In genomic region chr10:5461201-5461585, GRCh38 we compare ENCODE assay signal across 17 cellular contexts. TPM values are rescaled to one million over a fixed set of nuclear protein-coding genes. Genes with fewer than 3 reads are reported as not detected.
DNase-seq lines count a peak whose midpoint lies in the region; ATAC-seq and TF ChIP-seq lines count a peak whose summit lies in the region.
"Had no signal": no experiment of that assay in that cellular context is flagged by ENCODE, and none has a peak within 500 bp of the region (broad histone marks: within the 10 kb centered on the region; RNA-seq: fewer than 3 reads in every experiment).

No MANE protein-coding gene starts in this region.

- H3K79me2 ChIP-seq in DND-41 (ENCODE audit: insufficient read depth, low read length) (no peaks in the 10 kb centered on the region), smooth muscle cell (ENCODE audit: low read depth) (peaks cover 6% of the 10 kb centered on the region)

- peaks cover 0 to 22% (median 18%) of the 10 kb centered on the region in 5 donors for H3K36me3 Mint-ChIP-seq in naive thymus-derived CD4-positive, alpha-beta T cell

- H3K4me1 ChIP-seq in DND-41 (ENCODE audit: insufficient read depth, low read length) (no peaks in the 10 kb centered on the region), RWPE2 (ENCODE audit: insufficient read depth, poor library complexity, severe bottlenecking) (peaks cover 13% of the 10 kb centered on the region), smooth muscle cell (ENCODE audit: low read depth) (peaks cover 13% of the 10 kb centered on the region), spleen (peaks cover 0 to 13% (median 2%) of the 10 kb centered on the region in 6 donors)
- H3K4me1 ChIP-seq in naive thymus-derived CD4-positive, alpha-beta T cell (ENCODE audit: control insufficient read depth in 2 of 2, insufficient read depth in 2 of 2, low read length in 2 of 2), result peaks cover 0 to 10% of the 10 kb centered on the region in 2 donors

- peaks cover 0 to 2% (median 0%) of the 10 kb centered on the region in 5 donors for H3K27me3 Mint-ChIP-seq in naive thymus-derived CD4-positive, alpha-beta T cell

- H3K9me3 Mint-ChIP-seq in naive thymus-derived CD4-positive, alpha-beta T cell, result no peaks in the 10 kb centered on the region

- H3K27me3 ChIP-seq in DND-41 (ENCODE audit: insufficient read depth, low read length, poor library complexity) (no peaks in the 10 kb centered on the region), RWPE2 (ENCODE audit: insufficient read depth, poor library complexity, severe bottlenecking) (no peaks in the 10 kb centered on the region), smooth muscle cell (ENCODE audit: low read depth) (no peaks in the 10 kb centered on the region), spleen (replicated peaks in 1 of 7) (no peaks in the 10 kb centered on the region)
- H3K27me3 ChIP-seq in naive thymus-derived CD4-positive, alpha-beta T cell (ENCODE audit: control insufficient read depth in 2 of 2, insufficient read depth in 2 of 2, low read length in 2 of 2), result no peaks in the 10 kb centered on the region

- H3K4me2 ChIP-seq in DND-41 (ENCODE audit: insufficient read depth, low read length), result no peak overlapping the region
- peak overlapping the region; percentile 69 for H3K4me2 ChIP-seq in smooth muscle cell
- H3K4me2 ChIP-seq: SK-N-SH had no signal

- TF ChIP-seq CTCF in DND-41 (IDR thresholded peaks at IDR 0.05; ENCODE audit: borderline replicate concordance, extremely low read depth, low read length, poor library complexity, severe bottlenecking) (no peak), RWPE2 (IDR thresholded peaks at IDR 0.05; ENCODE audit: poor library complexity, severe bottlenecking) (no peak), smooth muscle cell (IDR thresholded peaks at IDR 0.05; ENCODE audit: borderline replicate concordance, insufficient read depth, poor library complexity, severe bottlenecking) (no peak), GM10248 (IDR thresholded peaks at IDR 0.05; ENCODE audit: control extremely low read depth, extremely low read depth, low read depth, missing control alignments) (no peak), spleen (IDR thresholded peaks at IDR 0.05 in 8 of 11, conservative IDR thresholded peaks at IDR 0.05 in 3 of 11) (no peak)

- no peaks in the 10 kb centered on the region for H3K9me3 ChIP-seq in DND-41 (ENCODE audit: insufficient read depth, low read length, severe bottlenecking)
- H3K9me3 ChIP-seq in RWPE2 (ENCODE audit: severe bottlenecking), result no peaks in the 10 kb centered on the region
- no peaks in the 10 kb centered on the region for H3K9me3 ChIP-seq in smooth muscle cell (replicated peaks; ENCODE audit: low read depth)
- H3K9me3 ChIP-seq in spleen, result no peaks in the 10 kb centered on the region
- H3K9me3 ChIP-seq in naive thymus-derived CD4-positive, alpha-beta T cell (ENCODE audit: control insufficient read depth in 2 of 3, low read length in 3 of 3), result no peaks in the 10 kb centered on the region
- H3K9me3 ChIP-seq: SK-N-SH had no signal

- CTCF ChIA-PET in GM10248 (lab: Yijun Ruan, JAX), result interaction anchor here (0.7 to 2.0 kb wide), 6 partner anchors 9 to 741 kb away, joined by 3 to 6 read pairs (median 3); partner anchors contain the start of gene PFKFB3
- CTCF ChIA-PET in naive thymus-derived CD4-positive, alpha-beta T cell (lab: Charles Lee), result interaction anchor here (1.4 kb wide), 1 partner anchor 69 kb away, joined by 5 read pairs; no protein-coding TSS in a partner anchor

- H4K20me1 ChIP-seq in DND-41 (ENCODE audit: insufficient read depth, low read length), result no peaks in the 10 kb centered on the region; the same call in 1 of the 2 replicates
- H4K20me1 ChIP-seq in smooth muscle cell (ENCODE audit: low read depth), result peaks cover 28% of the 10 kb centered on the region

- DNase-seq in DND-41 (peak; percentile 42), RWPE2 (ENCODE audit: low spot score) (no peak), foreskin melanocyte (peak; percentile 35), smooth muscle cell (lab: John Stamatoyannopoulos, UW; ENCODE audit: unreplicated experiment) (no peak), GM10248 (ENCODE audit: extremely low spot score) (no peak), spleen (no peak)
- no peak for DNase-seq in naive thymus-derived CD4-positive, alpha-beta T cell
- DNase-seq: activated CD4-positive, alpha-beta T cell treated with anti-CD3 and anti-CD28 coated beads for 48 hours; activated naive CD4-positive, alpha-beta T cell treated with Interleukin-2 at 50 U/mL for 16 hours; aorta; EL; NCI-H2029; NCI-H526 treated with DMSO at 0.1 percent for 48 hours; posterior cingulate gyrus; SK-N-SH; small intestine had no signal

- peaks cover 8 to 27% (median 18%) of the 10 kb centered on the region in 7 donors for H3K4me1 Mint-ChIP-seq in naive thymus-derived CD4-positive, alpha-beta T cell

- POLR2A ChIA-PET in GM10248 (lab: Yijun Ruan, JAX), result no interaction called here
- POLR2A ChIA-PET in naive thymus-derived CD4-positive, alpha-beta T cell (lab: Charles Lee), result interaction anchor here (0.5 to 1.8 kb wide), 3 partner anchors 15 to 434 kb away, joined by 3 to 5 read pairs (median 3); no protein-coding TSS in a partner anchor

- intact Hi-C loops in spleen (cut with DNase I; ENCODE audit: low total_unique reads), result no loop called here
- intact Hi-C loops in naive thymus-derived CD4-positive, alpha-beta T cell (cut with micrococcal nuclease), result no loop called here

- TF ChIP-seq POLR2A in spleen (IDR thresholded peaks at IDR 0.05), result no peak

- H3K4me3 ChIP-seq in DND-41 (ENCODE audit: low read depth in 1 of 2, low read length in 2 of 2) (no peak overlapping the region), RWPE2 (ENCODE audit: severe bottlenecking) (no peak overlapping the region), smooth muscle cell (peak overlapping the region; percentile 4), spleen (no peak overlapping the region)
- no peak overlapping the region for H3K4me3 ChIP-seq in naive thymus-derived CD4-positive, alpha-beta T cell (ENCODE audit: low read length)

- peaks cover 44% of the 10 kb centered on the region for H3K36me3 ChIP-seq in DND-41 (ENCODE audit: insufficient read depth, low read length)
- H3K36me3 ChIP-seq in RWPE2 (ENCODE audit: low read depth), result peaks cover 53% of the 10 kb centered on the region
- peaks cover 10% of the 10 kb centered on the region for H3K36me3 ChIP-seq in smooth muscle cell (ENCODE audit: low read depth)
- peaks cover 0 to 33% (median 8%) of the 10 kb centered on the region in 6 donors for H3K36me3 ChIP-seq in spleen
- H3K36me3 ChIP-seq in naive thymus-derived CD4-positive, alpha-beta T cell (ENCODE audit: control insufficient read depth in 2 of 3, insufficient read depth in 3 of 3, low read length in 3 of 3), result peaks cover 0 to 7% (median 0%) of the 10 kb centered on the region in 3 experiments

- no peak overlapping the region for H3K27ac ChIP-seq in DND-41 (ENCODE audit: low read length)
- peak overlapping the region; percentile 51 for H3K27ac ChIP-seq in RWPE2 (ENCODE audit: poor library complexity, severe bottlenecking)
- peak overlapping the region; percentile 82 for H3K27ac ChIP-seq in smooth muscle cell (ENCODE audit: low read depth)
- H3K27ac ChIP-seq in spleen, result no peak overlapping the region
- H3K27ac ChIP-seq in naive thymus-derived CD4-positive, alpha-beta T cell (ENCODE audit: low read depth, low read length), result no peak overlapping the region

- H2AFZ ChIP-seq in DND-41 (ENCODE audit: low read depth, low read length) (no peak overlapping the region), smooth muscle cell (ENCODE audit: low read depth) (no peak overlapping the region)

- H3K9ac ChIP-seq in DND-41 (ENCODE audit: low read depth, low read length) (no peak overlapping the region), smooth muscle cell (ENCODE audit: low read depth) (no peak overlapping the region)
- H3K9ac ChIP-seq: SK-N-SH had no signal

- H3F3A ChIP-seq in smooth muscle cell (ENCODE audit: low read depth), result peaks cover 67% of the 10 kb centered on the region

- H3K4me3 Mint-ChIP-seq in naive thymus-derived CD4-positive, alpha-beta T cell, result no peak overlapping the region

- WGBS in smooth muscle cell (ENCODE audit: low lambda C conversion rate), result 52% methylated on average over 4 of the region's 4 CpGs
- WGBS in spleen, 5 donors, result 87 to 92% (median 90%) methylated on average over 4 of the region's 4 CpGs

- no peak overlapping the region for H3K27ac Mint-ChIP-seq in naive thymus-derived CD4-positive, alpha-beta T cell

- ATAC-seq in DND-41 (ENCODE audit: insufficient read depth, low read depth) (peak; percentile 28; the same call in 1 of the 3 replicates), RWPE2 (ENCODE audit: low read depth) (no peak)
- ATAC-seq in naive thymus-derived CD4-positive, alpha-beta T cell, result no peak

RNA-seq across cellular contexts. Expression of gene CALML5, which starts 38.2 kb away (rescaled TPM):
- total RNA-seq in smooth muscle cell (15.1 and 24.3 TPM in 2 replicates), spleen (not detected)
- polyA plus RNA-seq in smooth muscle cell (16.5 and 18.1 TPM in 2 replicates), spleen (under 1 TPM in 1 of 3 donors, not detected in 2; 0.13 TPM)
- total RNA-seq in naive thymus-derived CD4-positive, alpha-beta T cell, result not detected
- polyA plus RNA-seq in naive thymus-derived CD4-positive, alpha-beta T cell, result not detected
- total RNA-seq: aorta, liver had no signal
- polyA plus RNA-seq: aorta, liver, SK-N-SH, small intestine had no signal

RNA-seq across cellular contexts. Expression of gene NET1, which starts 48.8 kb away (rescaled TPM):
- total RNA-seq in smooth muscle cell (123 and 131 TPM in 2 replicates), spleen (10 to 100 TPM in 6 of 7 donors, 1 to 10 TPM in 1; 4.6 to 19.5 (median 14.7) TPM)
- polyA plus RNA-seq in smooth muscle cell (49.5 and 83.1 TPM in 2 replicates), spleen (1 to 10 TPM; 6.1 to 8.2 (median 6.9) TPM)
- total RNA-seq in naive thymus-derived CD4-positive, alpha-beta T cell, result 10 to 100 TPM; 31.6 to 61.6 (median 33.2) TPM
- 10 to 100 TPM; 47.9 to 52.9 TPM for polyA plus RNA-seq in naive thymus-derived CD4-positive, alpha-beta T cell

RNA-seq across cellular contexts. Expression of gene TUBAL3, which starts 56.6 kb away (rescaled TPM):
- total RNA-seq in smooth muscle cell, result not detected in 2 replicates
- not detected in 2 replicates for polyA plus RNA-seq in smooth muscle cell
- not detected for total RNA-seq in spleen
- not detected for polyA plus RNA-seq in spleen
- not detected for total RNA-seq in naive thymus-derived CD4-positive, alpha-beta T cell
- polyA plus RNA-seq in naive thymus-derived CD4-positive, alpha-beta T cell, result not detected
- total RNA-seq: aorta had no signal
- polyA plus RNA-seq: liver, SK-N-SH had no signal

Comparison
In these comparisons a context has a peak if more than half of its experiments do, and no peak if none do; other contexts are left out.
1. DNase-seq: peak in DND-41 (single experiment) and foreskin melanocyte (single experiment); none in RWPE2 (single experiment), smooth muscle cell (single experiment), GM10248 (single experiment), spleen (single experiment) and naive thymus-derived CD4-positive, alpha-beta T cell (0 of 9).
2. H3K27ac ChIP-seq: peak in RWPE2 (single experiment) and smooth muscle cell (single experiment); none in DND-41 (single experiment), spleen (0 of 8) and naive thymus-derived CD4-positive, alpha-beta T cell (single experiment).
3. RNA of gene CALML5, which starts 38.2 kb away (total RNA-seq): 15.1 to 24.3 TPM in smooth muscle cell; not detected in spleen and not detected in naive thymus-derived CD4-positive, alpha-beta T cell; every median in the first group is over 10 times any median in the second.